Comparison of ENCODE assay signal across 8 cellular contexts in genomic region chr6:155314092-155314772, GRCh38. TPM values are rescaled to one million over a fixed set of nuclear protein-coding genes. Genes with fewer than 3 reads are reported as not detected.
DNase-seq lines count a peak whose midpoint lies in the region; ATAC-seq and TF ChIP-seq lines count a peak whose summit lies in the region.

TFB1M (minus strand) TSS chr6:155314484; CDS start chr6:155314428, 56 bp downstream.

- H3K36me3 ChIP-seq in HAP-1 (replicated peaks) (peaks cover 16% of the 10 kb centered on the region), MM.1S (replicated peaks; ENCODE audit: insufficient read depth, low read length) (no peaks in the 10 kb centered on the region), SJSA1 (peaks cover 30% of the 10 kb centered on the region), neural progenitor cell (no peaks in the 10 kb centered on the region)

- H3K79me2 ChIP-seq in MM.1S (ENCODE audit: low read length) (no peaks in the 10 kb centered on the region), neural progenitor cell (ENCODE audit: low read depth) (peaks cover 36% of the 10 kb centered on the region)

- H3K4me3 ChIP-seq in HAP-1 (peak within 1 kb of the TSS; percentile 85), MM.1S (ENCODE audit: low read length) (peak within 1 kb of the TSS; percentile 93), SJSA1 (peak within 1 kb of the TSS; percentile 64), neural progenitor cell (peak within 1 kb of the TSS; percentile 92)

- DNase-seq in G401 (ENCODE audit: low spot score): peak; percentile 98
- DNase-seq in HAP-1 (ENCODE audit: low spot score in 2 of 2): peak; percentile 97 to 99
- peak; percentile 95 for DNase-seq in MM.1S
- peak; percentile 98 to 99 for DNase-seq in SJSA1 (ENCODE audit: low read depth in 1 of 2, low spot score in 2 of 2)
- DNase-seq in activated naive CD4-positive, alpha-beta T cell (lab: John Stamatoyannopoulos, UW): peak; percentile 90 to 94 (median 92)
- DNase-seq in foreskin keratinocyte: peak; percentile 96 to 98
- peak; percentile 99 for DNase-seq in neural progenitor cell (ENCODE audit: low spot score)
- DNase-seq in stromal cell of bone marrow (ENCODE audit: low read depth): peak; percentile 96

- H3K4me2 ChIP-seq in MM.1S (ENCODE audit: low read depth, low read length) (peak within 1 kb of the TSS; percentile 82), neural progenitor cell (peak within 1 kb of the TSS; percentile 83)

- ATAC-seq in foreskin keratinocyte: peak; percentile 96

- peaks cover 3% of the 10 kb centered on the region for H3K9me3 Mint-ChIP-seq in neural progenitor cell

- peak within 1 kb of the TSS; percentile 95 for H3K4me3 Mint-ChIP-seq in neural progenitor cell

- H3K27me3 Mint-ChIP-seq in neural progenitor cell (ENCODE audit: insufficient read depth, low read depth): peaks cover 5% of the 10 kb centered on the region

- in situ Hi-C loops in G401 (cut with HindIII; ENCODE audit: low sequenced_read_pairs) (no loop called here), HAP-1 (cut with MboI; ENCODE audit: low sequenced_read_pairs) (no loop called here)

- no peaks in the 10 kb centered on the region for H3K9me2 ChIP-seq in MM.1S (replicated peaks; ENCODE audit: insufficient read depth, low read length)

- H3K27ac ChIP-seq in MM.1S (ENCODE audit: low read length) (peak within 1 kb of the TSS; percentile 80; the same call in 1 of the 2 replicates), SJSA1 (peak within 1 kb of the TSS; percentile 56), foreskin keratinocyte (peak within 1 kb of the TSS; percentile 38), neural progenitor cell (peak within 1 kb of the TSS; percentile 29)

- H3K9ac ChIP-seq in MM.1S (ENCODE audit: low read length) (peak within 1 kb of the TSS; percentile 71), neural progenitor cell (peak within 1 kb of the TSS; percentile 76)

- H2AFZ ChIP-seq in MM.1S (ENCODE audit: low read length): peak within 1 kb of the TSS; percentile 91
- H2AFZ ChIP-seq in neural progenitor cell (replicated peaks): peak within 1 kb of the TSS; percentile 92

- no peak for TF ChIP-seq CTCF in MM.1S (IDR thresholded peaks at IDR 0.05; ENCODE audit: low read length)
- no peak for TF ChIP-seq CTCF in foreskin keratinocyte (conservative IDR thresholded peaks at IDR 0.05)
- TF ChIP-seq CTCF in neural progenitor cell (IDR thresholded peaks at IDR 0.05): no peak

- H3K27me3 ChIP-seq in HAP-1 (ENCODE audit: low read depth) (no peaks in the 10 kb centered on the region), MM.1S (replicated peaks; ENCODE audit: insufficient read depth, low read length) (no peaks in the 10 kb centered on the region), SJSA1 (replicated peaks) (no peaks in the 10 kb centered on the region), foreskin keratinocyte (no peaks in the 10 kb centered on the region), neural progenitor cell (no peaks in the 10 kb centered on the region)

- H3K4me1 Mint-ChIP-seq in neural progenitor cell: peaks cover 14% of the 10 kb centered on the region

- no peaks in the 10 kb centered on the region for H3K9me3 ChIP-seq in HAP-1
- no peaks in the 10 kb centered on the region for H3K9me3 ChIP-seq in MM.1S (replicated peaks; ENCODE audit: insufficient read depth, low read length)
- no peaks in the 10 kb centered on the region for H3K9me3 ChIP-seq in SJSA1 (replicated peaks)
- H3K9me3 ChIP-seq in neural progenitor cell (ENCODE audit: low read depth): no peaks in the 10 kb centered on the region

- peak within 1 kb of the TSS; percentile 53 for H3K27ac Mint-ChIP-seq in neural progenitor cell

- peaks cover 7% of the 10 kb centered on the region for H3K36me3 Mint-ChIP-seq in neural progenitor cell

- peaks cover 12% of the 10 kb centered on the region for H3F3A ChIP-seq in MM.1S (ENCODE audit: insufficient read depth, low read length)
- peaks cover 6% of the 10 kb centered on the region for H3F3A ChIP-seq in neural progenitor cell (ENCODE audit: low read depth)

- H3K4me1 ChIP-seq in HAP-1 (peaks cover 7% of the 10 kb centered on the region), MM.1S (ENCODE audit: low read length) (no peaks in the 10 kb centered on the region), SJSA1 (replicated peaks) (peaks cover 24% of the 10 kb centered on the region), foreskin keratinocyte (peaks cover 21% of the 10 kb centered on the region), neural progenitor cell (no peaks in the 10 kb centered on the region)

- no peaks in the 10 kb centered on the region for H4K20me1 ChIP-seq in MM.1S (ENCODE audit: insufficient read depth, low read length)
- no peaks in the 10 kb centered on the region for H4K20me1 ChIP-seq in neural progenitor cell (ENCODE audit: low read depth)

RNA-seq across cellular contexts. Expression of gene TFB1M, which starts in this region (rescaled TPM):
- total RNA-seq in G401 (2014; rRNA removed; shearing (Covaris generic)): 13.0 and 13.3 TPM in 2 replicates
- total RNA-seq in SJSA1 (2014; rRNA removed; shearing (Covaris generic)): 15.9 and 48.9 TPM in 2 replicates
- 19.3 and 27.4 TPM in 2 replicates for total RNA-seq in foreskin keratinocyte
- polyA plus RNA-seq in foreskin keratinocyte: 19.8 and 23.2 TPM in 2 replicates
- total RNA-seq in neural progenitor cell (ENCODE audit: low replicate concordance): 24.1 and 24.6 TPM in 2 replicates

Comparison
In these comparisons a context has a peak if more than half of its experiments do, and no peak if none do; other contexts are left out.
1. Peak in every context shown above with its lines: DNase-seq, ATAC-seq, H3K4me3 ChIP-seq and H3K27ac ChIP-seq.
2. H3K27ac ChIP-seq: peak in every context shown above with its lines; median percentile 80 in MM.1S; 56 in SJSA1; 38 in foreskin keratinocyte; 29 in neural progenitor cell.